9 cellular contexts compared by ENCODE assay signal in genomic region chr20:41135187-41135887, GRCh38.
DNase-seq lines count a peak whose midpoint lies in the region; ATAC-seq and TF ChIP-seq lines count a peak whose summit lies in the region.
"Had no signal": no experiment of that assay in that cellular context is flagged by ENCODE, and none has a peak within 500 bp of the region (broad histone marks: within the 10 kb centered on the region; RNA-seq: fewer than 3 reads in every experiment).

No MANE protein-coding gene starts in this region.

- DNase-seq in COR-L47 (lab: John Stamatoyannopoulos, UW) (peak; percentile 40), iPS-NIHi11 (ENCODE audit: low spot score) (peak; percentile 78), NCI-H774 (lab: John Stamatoyannopoulos, UW) (no peak)
- peak; percentile 27 for DNase-seq in activated naive CD8-positive, alpha-beta T cell treated with anti-CD3 and anti-CD28 coated beads, Interleukin-2, amount 50 U/mL, for 16 hours (ENCODE audit: low read depth, low spot score)
- peak in 2 of 3 donors; percentile 39 to 49 for DNase-seq in stimulated activated CD4-positive, alpha-beta T cell treated with anti-CD3 and anti-CD28 coated beads, TNF-alpha, amount 100 ng/mL, for 1 hour (ENCODE audit: low read depth in 3 of 3, low spot score in 1 of 3)

- H3K4me3 ChIP-seq in HUES48 (ENCODE audit: low read depth, low read length), result no peak overlapping the region
- H3K4me3 ChIP-seq: SJSA1 had no signal

- peaks cover 30% of the 10 kb centered on the region for H3K4me1 ChIP-seq in HUES48 (ENCODE audit: control insufficient read depth, insufficient read depth, low read length)

- peak; percentile 19; the same call in 1 of the 3 replicates for ATAC-seq in SK-N-SH treated with all-trans-retinoic acid at 6 μM for 48 hours
- ATAC-seq in HG03432 (IDR thresholded peaks at IDR 0.05; ENCODE audit: unreplicated experiment), result no peak

- 0 out of 2 replicates have a peak, but pooled peaks cover 6% of the 10 kb centered on the region for H3K36me3 ChIP-seq in HUES48 (ENCODE audit: control insufficient read depth, insufficient read depth, low read length)

- no peak overlapping the region for H3K9ac ChIP-seq in HUES48 (ENCODE audit: low read depth, low read length)

- H3K27me3 ChIP-seq in HUES48 (ENCODE audit: control insufficient read depth, insufficient read depth, low read length), result peaks cover 5% of the 10 kb centered on the region; the same call in 1 of the 2 replicates
- H3K27me3 ChIP-seq: SJSA1 had no signal

- peak overlapping the region; percentile 26 for H3K27ac ChIP-seq in HUES48 (ENCODE audit: low read depth, low read length)
- H3K27ac ChIP-seq: SJSA1 had no signal

- H3K9me3 ChIP-seq in HUES48 (ENCODE audit: control insufficient read depth, insufficient read depth, low read length), result no peaks in the 10 kb centered on the region

TF ChIP-seq in SK-N-SH treated with all-trans-retinoic acid at 6 μM for 48 hours, 23 proteins besides CTCF, POLR2A, EP300 and RAD21:
- TF ChIP-seq ZC3H10 (CRISPR knock-in tag; IDR thresholded peaks at IDR 0.05), result no peak
- no peak for TF ChIP-seq ARNTL (CRISPR knock-in tag; IDR thresholded peaks at IDR 0.05; ENCODE audit: borderline replicate concordance, low read depth)
- TF ChIP-seq PATZ1 (CRISPR knock-in tag; IDR thresholded peaks at IDR 0.05; ENCODE audit: borderline replicate concordance), result no peak
- TF ChIP-seq SNAI2 (CRISPR knock-in tag; IDR thresholded peaks at IDR 0.05), result no peak
- TF ChIP-seq ESRRG (CRISPR knock-in tag; IDR thresholded peaks at IDR 0.05), result no peak
- no peak for TF ChIP-seq ZNF565 (CRISPR knock-in tag; conservative IDR thresholded peaks at IDR 0.05; ENCODE audit: low read depth)
- TF ChIP-seq POU6F1 (CRISPR knock-in tag; IDR thresholded peaks at IDR 0.05; ENCODE audit: borderline replicate concordance, low read depth), result no peak
- TF ChIP-seq RARB (CRISPR knock-in tag; IDR thresholded peaks at IDR 0.05), result no peak
- no peak for TF ChIP-seq GLIS3 (CRISPR knock-in tag; IDR thresholded peaks at IDR 0.05)
- no peak for TF ChIP-seq ZNF70 (CRISPR knock-in tag; IDR thresholded peaks at IDR 0.05)
- TF ChIP-seq ISL1 (CRISPR knock-in tag; IDR thresholded peaks at IDR 0.05), result no peak
- no peak for TF ChIP-seq ZFP3 (CRISPR knock-in tag; IDR thresholded peaks at IDR 0.05)
- TF ChIP-seq OSR1 (CRISPR knock-in tag; IDR thresholded peaks at IDR 0.05), result no peak
- TF ChIP-seq CSRNP3 (CRISPR knock-in tag; IDR thresholded peaks at IDR 0.05), result no peak
- no peak for TF ChIP-seq BACH2 (CRISPR knock-in tag; IDR thresholded peaks at IDR 0.05; ENCODE audit: borderline replicate concordance)
- TF ChIP-seq CSDC2 (CRISPR knock-in tag; IDR thresholded peaks at IDR 0.05), result no peak
- TF ChIP-seq TSHZ2 (CRISPR knock-in tag; IDR thresholded peaks at IDR 0.05), result no peak
- TF ChIP-seq ZFP30 (CRISPR knock-in tag; IDR thresholded peaks at IDR 0.05), result no peak
